In genomic region chr5:40485021-40485998, GRCh38 we compare ENCODE assay signal across 9 cellular contexts.
DNase-seq lines count a peak whose midpoint lies in the region; ATAC-seq lines count a peak whose summit lies in the region.
"Had no signal": no experiment of that assay in that cellular context is flagged by ENCODE, and none has a peak within 500 bp of the region (broad histone marks: within the 10 kb centered on the region; RNA-seq: fewer than 3 reads in every experiment).

No MANE protein-coding gene starts in this region.

- ATAC-seq in GM18858 (IDR thresholded peaks at IDR 0.05; ENCODE audit: unreplicated experiment), result peak; percentile 46
- peak; percentile 53 for ATAC-seq in GM21786 (IDR thresholded peaks at IDR 0.05; ENCODE audit: unreplicated experiment)
- ATAC-seq in left colon, result peak; percentile 68

- H3K9me3 Mint-ChIP-seq in immature natural killer cell, result no peaks in the 10 kb centered on the region

- H3K4me3 Mint-ChIP-seq in immature natural killer cell, result no peak overlapping the region

- intact Hi-C loops in left colon (cut with DNase I, micrococcal nuclease), result no loop called here

- peak overlapping the region in 1 of 6 donors; percentile 11 for H3K27ac Mint-ChIP-seq in immature natural killer cell

- DNase-seq in HuH-7 (ENCODE audit: low spot score) (peak; percentile 33), left colon (no peak), dedifferentiated amniotic fluid mesenchymal stem cell (ENCODE audit: extremely low spot score) (no peak), immature natural killer cell (no peak)
- no peak for DNase-seq in NK-92 treated with Interleukin-12 subunit alpha and Interleukin-12 subunit beta, amount 100 ng/mL, for 24 hours (lab: John Stamatoyannopoulos, UW)
- DNase-seq in activated CD4-positive, CD25-positive, alpha-beta regulatory T cell treated with anti-CD3 and anti-CD28 coated beads, Interleukin-2, amount 50 U/mL, for 72 hours, result no peak
- DNase-seq: SHP77 treated with DMSO at 0.1 percent for 48 hours had no signal

- no peaks in the 10 kb centered on the region for H3K36me3 Mint-ChIP-seq in immature natural killer cell

- H3K4me1 Mint-ChIP-seq in immature natural killer cell, result peaks cover 22 to 38% of the 10 kb centered on the region in 2 donors

- H3K27me3 Mint-ChIP-seq in immature natural killer cell (ENCODE audit: low read depth in 3 of 3), result peaks cover 0 to 2% (median under 1%) of the 10 kb centered on the region in 3 donors
